ENCODE assay signal across 23 cellular contexts in genomic region chr21:27586326-27586725, GRCh38.
"Had no signal": no experiment of that assay in that cellular context is flagged by ENCODE, and none has a peak within 500 bp of the region (broad histone marks: within the 10 kb centered on the region; RNA-seq: fewer than 3 reads in every experiment).

No MANE protein-coding gene starts in this region.

- H3K27ac ChIP-seq: Peyer's patch had no signal

- ATAC-seq: activated T-helper 17 cell treated with anti-CD3 and anti-CD28 coated beads, Interleukin-2, amount 50 U/mL, for 72 hours; T-cell had no signal

- H3K9me3 Mint-ChIP-seq: activated T-helper 17 cell treated with anti-CD3 and anti-CD28 coated beads, Interleukin-2, amount 50 U/mL, for 72 hours had no signal

- H3K36me3 ChIP-seq: Peyer's patch had no signal

- H3K9me3 ChIP-seq: Peyer's patch had no signal

- DNase-seq: activated B cell treated with CpG ODN at 0.5 μM for 24 hours; activated CD4-positive, alpha-beta memory T cell treated with anti-CD3 and anti-CD28 coated beads, Interleukin-2, amount 10 ng/mL, durations not matched to agents 7 days and 5 days; activated CD4-positive, alpha-beta T cell treated with anti-CD3 and anti-CD28 coated beads for 1 hour; activated CD4-positive, alpha-beta T cell treated with anti-CD3 and anti-CD28 coated beads, Interleukin-2, amount 50 U/mL, for 1 hour; activated gamma-delta T cell; activated naive CD4-positive, alpha-beta T cell treated with anti-CD3 and anti-CD28 coated beads for 36 hours; activated T-cell treated with anti-CD3 and anti-CD28 coated beads for 4 hours; activated T-cell treated with anti-CD3 and anti-CD28 coated beads, Interleukin-2, amount 50 U/mL, for 48 hours; amygdala; caudate nucleus; NCI-H1105 treated with DMSO at 0.1 percent for 48 hours; NCI-H1436 treated with DMSO at 0.1 percent for 48 hours; NCI-H187; NCI-H2081; NCI-H510A treated with DMSO at 0.1 percent for 48 hours; NCI-H69; Peyer's patch; SHP77 treated with DMSO at 0.1 percent for 48 hours; T-cell; T-helper 2 cell; T1000 had no signal

- H3K27me3 ChIP-seq: Peyer's patch had no signal

- H3K4me3 Mint-ChIP-seq: activated B cell treated with CpG ODN at 0.5 μM for 24 hours; activated CD4-positive, alpha-beta memory T cell treated with anti-CD3 and anti-CD28 coated beads, Interleukin-2, amount 10 ng/mL, durations not matched to agents 7 days and 5 days; activated naive CD4-positive, alpha-beta T cell treated with anti-CD3 and anti-CD28 coated beads for 36 hours; activated naive CD8-positive, alpha-beta T cell; activated T-helper 17 cell treated with anti-CD3 and anti-CD28 coated beads, Interleukin-2, amount 50 U/mL, for 72 hours; T-cell had no signal

- H3K36me3 Mint-ChIP-seq: activated naive CD8-positive, alpha-beta T cell; T-cell had no signal

- H3K27me3 Mint-ChIP-seq: activated B cell treated with CpG ODN at 0.5 μM for 24 hours; activated CD4-positive, alpha-beta memory T cell treated with anti-CD3 and anti-CD28 coated beads, Interleukin-2, amount 10 ng/mL, durations not matched to agents 7 days and 5 days; activated naive CD8-positive, alpha-beta T cell; activated T-helper 17 cell treated with anti-CD3 and anti-CD28 coated beads, Interleukin-2, amount 50 U/mL, for 72 hours; T-cell had no signal

- H3K4me1 ChIP-seq: Peyer's patch had no signal

- H3K4me1 Mint-ChIP-seq: activated B cell treated with CpG ODN at 0.5 μM for 24 hours; activated CD4-positive, alpha-beta memory T cell treated with anti-CD3 and anti-CD28 coated beads, Interleukin-2, amount 10 ng/mL, durations not matched to agents 7 days and 5 days; activated T-helper 17 cell treated with anti-CD3 and anti-CD28 coated beads, Interleukin-2, amount 50 U/mL, for 72 hours; T-cell had no signal

- H3K4me3 ChIP-seq: Peyer's patch had no signal

- H3K27ac Mint-ChIP-seq: activated B cell treated with CpG ODN at 0.5 μM for 24 hours; activated CD4-positive, alpha-beta memory T cell treated with anti-CD3 and anti-CD28 coated beads, Interleukin-2, amount 10 ng/mL, durations not matched to agents 7 days and 5 days; activated naive CD4-positive, alpha-beta T cell treated with anti-CD3 and anti-CD28 coated beads for 36 hours; activated naive CD8-positive, alpha-beta T cell; activated T-helper 17 cell treated with anti-CD3 and anti-CD28 coated beads, Interleukin-2, amount 50 U/mL, for 72 hours; T-cell had no signal
